11 cellular contexts compared by ENCODE assay signal in genomic region chr2:1721706-1722483, GRCh38. TPM values are rescaled to one million over a fixed set of nuclear protein-coding genes. Genes with fewer than 3 reads are reported as not detected.
DNase-seq lines count a peak whose midpoint lies in the region; ATAC-seq and TF ChIP-seq lines count a peak whose summit lies in the region.
"Had no signal": no experiment of that assay in that cellular context is flagged by ENCODE, and none has a peak within 500 bp of the region (broad histone marks: within the 10 kb centered on the region; RNA-seq: fewer than 3 reads in every experiment).

No MANE protein-coding gene starts in this region.

- CTCF ChIA-PET in activated CD8-positive, alpha-beta memory T cell treated with anti-CD3 and anti-CD28 coated beads, Interleukin-2, amount 10 ng/mL, durations not matched to agents 7 days and 5 days (lab: Charles Lee) = no interaction called here

- H3K9me3 Mint-ChIP-seq in activated CD8-positive, alpha-beta memory T cell treated with anti-CD3 and anti-CD28 coated beads, Interleukin-2, amount 10 ng/mL, durations not matched to agents 7 days and 5 days (ENCODE audit: low read depth) = no peaks in the 10 kb centered on the region
- H3K9me3 Mint-ChIP-seq in mesothelial cell of epicardium = no peaks in the 10 kb centered on the region

- TF ChIP-seq CTCF in mesothelial cell of epicardium (IDR thresholded peaks at IDR 0.05; ENCODE audit: unreplicated experiment) = no peak
- no peak for TF ChIP-seq CTCF in GM13977 (IDR thresholded peaks at IDR 0.05; ENCODE audit: extremely low read depth, insufficient read depth, missing control alignments)
- no peak for TF ChIP-seq CTCF in GM20000 (IDR thresholded peaks at IDR 0.05; ENCODE audit: extremely low read depth, missing control alignments)

- no peaks in the 10 kb centered on the region for H3K9me3 ChIP-seq in aorta (ENCODE audit: control insufficient read depth, low read length)

- H3K27me3 Mint-ChIP-seq in activated CD8-positive, alpha-beta memory T cell treated with anti-CD3 and anti-CD28 coated beads, Interleukin-2, amount 10 ng/mL, durations not matched to agents 7 days and 5 days = no peaks in the 10 kb centered on the region
- H3K27me3 Mint-ChIP-seq in mesothelial cell of epicardium (ENCODE audit: low read depth) = no peaks in the 10 kb centered on the region
- H3K27me3 Mint-ChIP-seq: central memory CD8-positive, alpha-beta T cell had no signal

- peaks cover 0 to 2% of the 10 kb centered on the region in 2 donors for H3K4me1 ChIP-seq in aorta (ENCODE audit: control insufficient read depth in 1 of 2, insufficient read depth in 2 of 2, low read length in 2 of 2)

- in situ Hi-C loops in GM13977 (cut with MboI; ENCODE audit: low pct_unique_long_range_greater_than_20kb, low sequenced_read_pairs, unreplicated experiment) = no loop called here

- no peak overlapping the region for H3K4me3 ChIP-seq in aorta (ENCODE audit: low read length in 2 of 2)

- no peaks in the 10 kb centered on the region for H3K4me1 Mint-ChIP-seq in activated CD8-positive, alpha-beta memory T cell treated with anti-CD3 and anti-CD28 coated beads, Interleukin-2, amount 10 ng/mL, durations not matched to agents 7 days and 5 days
- peaks cover 17% of the 10 kb centered on the region for H3K4me1 Mint-ChIP-seq in mesothelial cell of epicardium
- H3K4me1 Mint-ChIP-seq: central memory CD8-positive, alpha-beta T cell had no signal

- no peak for ATAC-seq in activated CD8-positive, alpha-beta memory T cell treated with anti-CD3 and anti-CD28 coated beads, Interleukin-2, amount 10 ng/mL, durations not matched to agents 7 days and 5 days
- peak; percentile 58 for ATAC-seq in aorta (ENCODE audit: low FRiP score)

- no peak overlapping the region for H3K4me3 Mint-ChIP-seq in activated CD8-positive, alpha-beta memory T cell treated with anti-CD3 and anti-CD28 coated beads, Interleukin-2, amount 10 ng/mL, durations not matched to agents 7 days and 5 days
- no peak overlapping the region for H3K4me3 Mint-ChIP-seq in mesothelial cell of epicardium
- H3K4me3 Mint-ChIP-seq: central memory CD8-positive, alpha-beta T cell had no signal

- no peaks in the 10 kb centered on the region for H3K27me3 ChIP-seq in aorta (ENCODE audit: control insufficient read depth in 1 of 2, insufficient read depth in 2 of 2, low read length in 1 of 2)

- H3K36me3 Mint-ChIP-seq in activated CD8-positive, alpha-beta memory T cell treated with anti-CD3 and anti-CD28 coated beads, Interleukin-2, amount 10 ng/mL, durations not matched to agents 7 days and 5 days = no peaks in the 10 kb centered on the region
- H3K36me3 Mint-ChIP-seq in mesothelial cell of epicardium = no peaks in the 10 kb centered on the region

- H3K36me3 ChIP-seq in aorta (ENCODE audit: control insufficient read depth in 1 of 2, insufficient read depth in 2 of 2, low read length in 1 of 2) = no peaks in the 10 kb centered on the region

- intact Hi-C loops in aorta (cut with DNase I) = no loop called here

- peak overlapping the region; percentile 94 for H3K27ac ChIP-seq in epithelial cell of prostate
- H3K27ac ChIP-seq in aorta (ENCODE audit: low read depth in 1 of 2, low read length in 2 of 2) = peak overlapping the region; percentile 6 to 84
- H3K27ac ChIP-seq: 22Rv1 had no signal

- 52 to 53% methylated on average over 16 of the region's 16 CpGs for WGBS in aorta, 2 donors

- H3K27ac Mint-ChIP-seq in activated CD8-positive, alpha-beta memory T cell treated with anti-CD3 and anti-CD28 coated beads, Interleukin-2, amount 10 ng/mL, durations not matched to agents 7 days and 5 days = no peak overlapping the region
- H3K27ac Mint-ChIP-seq in mesothelial cell of epicardium = peak overlapping the region; percentile 68

- peak; percentile 8 for DNase-seq in activated CD8-positive, alpha-beta memory T cell treated with anti-CD3 and anti-CD28 coated beads, Interleukin-2, amount 50 U/mL, for 48 hours
- no peak for DNase-seq in activated CD8-positive, alpha-beta memory T cell treated with anti-CD3 and anti-CD28 coated beads, Interleukin-2, amount 10 ng/mL, durations not matched to agents 7 days and 5 days
- DNase-seq in epithelial cell of prostate (ENCODE audit: low read depth, low spot score) = peak; percentile 88
- DNase-seq in mesothelial cell of epicardium (ENCODE audit: low spot score in 2 of 2, unreplicated experiment in 2 of 2) = no peak
- DNase-seq in aorta = no peak
- no peak for DNase-seq in NCI-H1105 (lab: John Stamatoyannopoulos, UW)
- no peak for DNase-seq in GM13977 (ENCODE audit: low spot score)
- no peak for DNase-seq in GM20000 (ENCODE audit: low spot score)
- DNase-seq: NCI-H1417 had no signal

RNA-seq across cellular contexts. Expression of gene PXDN, which starts 22.4 kb away (rescaled TPM):
- total RNA-seq in activated CD8-positive, alpha-beta memory T cell treated with anti-CD3 and anti-CD28 coated beads, Interleukin-2, amount 10 ng/mL, durations not matched to agents 7 days and 5 days = 1 to 10 TPM; 2.0 to 3.1 TPM
- total RNA-seq in mesothelial cell of epicardium (274 to 292 TPM (median 277 TPM) in 3 replicates), aorta (100 to 1,000 TPM; 100 to 109 TPM)
- polyA plus RNA-seq in aorta = 10 to 100 TPM; 10.6 to 63.0 TPM

Comparison
In these comparisons a context has a peak if more than half of its experiments do, and no peak if none do; other contexts are left out.
1. DNase-seq: peak in activated CD8-positive, alpha-beta memory T cell treated with anti-CD3 and anti-CD28 coated beads, Interleukin-2, amount 50 U/mL, for 48 hours (single experiment) and epithelial cell of prostate (single experiment); none in activated CD8-positive, alpha-beta memory T cell treated with anti-CD3 and anti-CD28 coated beads, Interleukin-2, amount 10 ng/mL, durations not matched to agents 7 days and 5 days (single experiment), mesothelial cell of epicardium (0 of 2), aorta (0 of 2), NCI-H1105 (single experiment), GM13977 (single experiment) and GM20000 (single experiment).
2. RNA of gene PXDN, which starts 22.4 kb away (total RNA-seq): 274 to 292 TPM in mesothelial cell of epicardium and 100 to 109 TPM in aorta; 2.0 to 3.1 TPM in activated CD8-positive, alpha-beta memory T cell treated with anti-CD3 and anti-CD28 coated beads, Interleukin-2, amount 10 ng/mL, durations not matched to agents 7 days and 5 days; every median in the first group is over 10 times any median in the second.